8 cellular contexts compared by ENCODE assay signal in the genomic region with DNA sequence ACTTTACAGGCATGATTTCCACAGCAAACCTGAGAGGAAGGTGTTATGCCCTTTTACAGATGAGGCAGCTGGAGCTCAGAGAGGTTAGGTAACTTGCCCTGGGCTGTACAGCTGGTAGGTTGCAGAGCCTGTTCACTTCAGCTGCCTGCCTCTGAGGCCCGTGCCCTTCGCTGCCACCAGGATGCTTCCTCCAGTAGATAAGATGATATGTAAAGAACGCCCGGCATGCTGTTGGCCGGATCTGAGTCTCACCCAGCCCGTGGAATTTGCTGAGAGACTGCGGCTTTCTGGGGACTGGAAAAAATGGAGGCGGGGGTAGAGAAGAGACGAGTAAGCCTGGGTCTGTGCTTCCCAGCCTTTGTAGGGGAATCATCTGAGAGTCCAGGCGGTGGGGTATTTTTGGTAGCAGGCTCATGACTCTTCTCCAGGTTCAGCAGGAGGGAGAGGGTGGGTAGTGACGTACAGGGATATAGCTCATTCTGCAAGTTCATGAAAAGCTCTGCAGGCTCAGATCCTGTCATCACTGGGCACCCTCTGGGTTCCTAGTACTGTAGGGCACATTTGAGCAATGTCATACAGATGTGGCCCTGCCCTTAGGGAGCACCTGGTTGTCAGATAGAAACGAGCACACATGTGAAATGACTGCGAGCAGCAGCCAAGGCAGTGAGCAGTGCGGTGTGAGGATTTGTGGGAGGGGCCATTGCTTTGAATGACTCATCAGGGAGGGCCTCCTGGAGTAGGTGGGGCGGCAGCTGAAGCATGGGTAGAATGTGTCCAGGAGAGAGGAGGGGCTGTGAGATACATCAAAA.
DNase-seq lines count a peak whose midpoint lies in the region; ATAC-seq lines count a peak whose summit lies in the region.

No MANE protein-coding gene starts in this region.

- peaks cover 22% of the 10 kb centered on the region for H3K27me3 Mint-ChIP-seq in activated CD8-positive, alpha-beta memory T cell treated with anti-CD3 and anti-CD28 coated beads, Interleukin-2, amount 10 ng/mL, durations not matched to agents 7 days and 5 days
- peaks cover 12% of the 10 kb centered on the region for H3K27me3 Mint-ChIP-seq in stimulated activated memory B cell treated with anti-CD40 and anti-IgM and Interleukin-4, amounts not matched to agents 10 μg/mL and 1 μg/mL and 100 μg/mL, for 72 hours

- CTCF ChIA-PET in activated CD8-positive, alpha-beta memory T cell treated with anti-CD3 and anti-CD28 coated beads, Interleukin-2, amount 10 ng/mL, durations not matched to agents 7 days and 5 days (lab: Charles Lee), result interaction anchor here (1.7 kb wide), 1 partner anchor 39 kb away, joined by 4 read pairs; no protein-coding TSS in a partner anchor

- H3K4me3 Mint-ChIP-seq in activated CD8-positive, alpha-beta memory T cell treated with anti-CD3 and anti-CD28 coated beads, Interleukin-2, amount 10 ng/mL, durations not matched to agents 7 days and 5 days, result no peak overlapping the region
- H3K4me3 Mint-ChIP-seq in stimulated activated memory B cell treated with anti-CD40 and anti-IgM and Interleukin-4, amounts not matched to agents 10 μg/mL and 1 μg/mL and 100 μg/mL, for 72 hours, result no peak overlapping the region

- no peaks in the 10 kb centered on the region for H3K9me3 Mint-ChIP-seq in activated CD8-positive, alpha-beta memory T cell treated with anti-CD3 and anti-CD28 coated beads, Interleukin-2, amount 10 ng/mL, durations not matched to agents 7 days and 5 days (ENCODE audit: low read depth)
- no peaks in the 10 kb centered on the region for H3K9me3 Mint-ChIP-seq in stimulated activated memory B cell treated with anti-CD40 and anti-IgM and Interleukin-4, amounts not matched to agents 10 μg/mL and 1 μg/mL and 100 μg/mL, for 72 hours

- H3K27ac Mint-ChIP-seq in activated CD8-positive, alpha-beta memory T cell treated with anti-CD3 and anti-CD28 coated beads, Interleukin-2, amount 10 ng/mL, durations not matched to agents 7 days and 5 days, result no peak overlapping the region
- H3K27ac Mint-ChIP-seq in stimulated activated memory B cell treated with anti-CD40 and anti-IgM and Interleukin-4, amounts not matched to agents 10 μg/mL and 1 μg/mL and 100 μg/mL, for 72 hours, result no peak overlapping the region

- no peaks in the 10 kb centered on the region for H3K4me1 Mint-ChIP-seq in activated CD8-positive, alpha-beta memory T cell treated with anti-CD3 and anti-CD28 coated beads, Interleukin-2, amount 10 ng/mL, durations not matched to agents 7 days and 5 days
- no peaks in the 10 kb centered on the region for H3K4me1 Mint-ChIP-seq in stimulated activated memory B cell treated with anti-CD40 and anti-IgM and Interleukin-4, amounts not matched to agents 10 μg/mL and 1 μg/mL and 100 μg/mL, for 72 hours

- H3K36me3 Mint-ChIP-seq in activated CD8-positive, alpha-beta memory T cell treated with anti-CD3 and anti-CD28 coated beads, Interleukin-2, amount 10 ng/mL, durations not matched to agents 7 days and 5 days, result no peaks in the 10 kb centered on the region
- H3K36me3 Mint-ChIP-seq in stimulated activated memory B cell treated with anti-CD40 and anti-IgM and Interleukin-4, amounts not matched to agents 10 μg/mL and 1 μg/mL and 100 μg/mL, for 72 hours, result no peaks in the 10 kb centered on the region

- ATAC-seq in activated CD8-positive, alpha-beta memory T cell treated with anti-CD3 and anti-CD28 coated beads, Interleukin-2, amount 10 ng/mL, durations not matched to agents 7 days and 5 days, result peak; percentile 30
- ATAC-seq in stimulated activated memory B cell treated with anti-CD40 and anti-IgM and Interleukin-4, amounts not matched to agents 10 μg/mL and 1 μg/mL and 100 μg/mL, for 72 hours, result peak; percentile 75

- peak; percentile 44 for DNase-seq in activated CD8-positive, alpha-beta memory T cell treated with anti-CD3 and anti-CD28 coated beads, Interleukin-2, amount 10 ng/mL, durations not matched to agents 7 days and 5 days
- no peak for DNase-seq in activated CD8-positive, alpha-beta memory T cell treated with anti-CD3 and anti-CD28 coated beads, Interleukin-2, amount 50 U/mL, for 4 hours
- DNase-seq in RPMI7951 (ENCODE audit: low read depth), result peak; percentile 43
- peak; percentile 40 for DNase-seq in glomerular visceral epithelial cell (ENCODE audit: extremely low spot score)
- DNase-seq in NCI-H2029 treated with DMSO at 0.1 percent for 48 hours (lab: John Stamatoyannopoulos, UW), result no peak
- DNase-seq in putamen (ENCODE audit: low spot score), result no peak
- no peak for DNase-seq in epidermal melanocyte (ENCODE audit: insufficient read length, low spot score)

Comparison
In these comparisons a context has a peak if more than half of its experiments do, and no peak if none do; other contexts are left out.
1. DNase-seq: peak in activated CD8-positive, alpha-beta memory T cell treated with anti-CD3 and anti-CD28 coated beads, Interleukin-2, amount 10 ng/mL, durations not matched to agents 7 days and 5 days (single experiment), RPMI7951 (single experiment) and glomerular visceral epithelial cell (single experiment); none in activated CD8-positive, alpha-beta memory T cell treated with anti-CD3 and anti-CD28 coated beads, Interleukin-2, amount 50 U/mL, for 4 hours (single experiment), NCI-H2029 treated with DMSO at 0.1 percent for 48 hours (single experiment), putamen (single experiment) and epidermal melanocyte (single experiment).